9 cellular contexts compared by ENCODE assay signal in genomic region chr12:54300732-54301427, GRCh38. TPM values are rescaled to one million over a fixed set of nuclear protein-coding genes. Genes with fewer than 3 reads are reported as not detected.
DNase-seq lines count a peak whose midpoint lies in the region; ATAC-seq, FAIRE-seq and TF ChIP-seq lines count a peak whose summit lies in the region.
"Had no signal": no experiment of that assay in that cellular context is flagged by ENCODE, and none has a peak within 500 bp of the region (broad histone marks: within the 10 kb centered on the region; RNA-seq: fewer than 3 reads in every experiment).

TSS of gene NFE2 (minus strand) at chr12:54301015. CDS start at chr12:54295248, 5,767 bp downstream.

- H3K27me3 Mint-ChIP-seq in CD4-positive, alpha-beta memory T cell, result peaks cover 24 to 45% of the 10 kb centered on the region in 2 donors

- no peak for TF ChIP-seq RAD21 in HepG2 (CRISPR knock-in tag; IDR thresholded peaks at IDR 0.05)

- TF ChIP-seq POLR2A in HepG2 (IDR thresholded peaks at IDR 0.05; ENCODE audit: insufficient read depth in 1 of 2, low read depth in 2 of 2, low read length in 2 of 2) (peak; percentile 51 to 72), suprapubic skin (IDR thresholded peaks at IDR 0.05) (no peak)

- H3K27ac Mint-ChIP-seq in CD4-positive, alpha-beta memory T cell, result no peak within 1 kb of the TSS

- TF ChIP-seq EP300 in HepG2 (IDR thresholded peaks at IDR 0.05; ENCODE audit: low read depth in 2 of 2, low read length in 2 of 2) (no peak; a peak in 1 of 4 replicates), HepG2 (CRISPR knock-in tag; IDR thresholded peaks at IDR 0.05; ENCODE audit: borderline replicate concordance) (no peak), suprapubic skin (IDR thresholded peaks at IDR 0.05) (no peak)

- H3K4me3 ChIP-seq in CD4-positive, alpha-beta memory T cell (ENCODE audit: low read length in 2 of 2), result no peak within 1 kb of the TSS
- H3K4me3 ChIP-seq in HUES64 (ENCODE audit: low read length) (peak within 1 kb of the TSS; percentile 54), choroid plexus epithelial cell (ENCODE audit: low read depth, low read length) (peak within 1 kb of the TSS; percentile 36), HepG2 (replicated peaks in 1 of 3; ENCODE audit: insufficient read depth in 1 of 3, low read depth in 2 of 3, low read length in 3 of 3) (peak within 1 kb of the TSS; percentile 56 to 78 (median 63)), suprapubic skin (peak within 1 kb of the TSS; percentile 18)

- no peaks in the 10 kb centered on the region for H3K9me3 Mint-ChIP-seq in CD4-positive, alpha-beta memory T cell

- H3K4me3 Mint-ChIP-seq in CD4-positive, alpha-beta memory T cell, result peak within 1 kb of the TSS in 7 of 8 donors; percentile 24 to 69 (median 45)

- H3K4me1 Mint-ChIP-seq in CD4-positive, alpha-beta memory T cell, result peaks cover 9 to 39% (median 22%) of the 10 kb centered on the region in 4 donors

- 2% methylated on average over 24 of the region's 26 CpGs for WGBS in HUES64
- 2% methylated on average over 16 of the region's 26 CpGs for WGBS in HepG2 (ENCODE audit: low lambda C conversion rate)
- 17% methylated on average over 17 of the region's 26 CpGs for WGBS in suprapubic skin

- peak within 1 kb of the TSS; percentile 76 for H2AFZ ChIP-seq in HepG2 (ENCODE audit: low read length)

- no peaks in the 10 kb centered on the region for H3K36me3 Mint-ChIP-seq in CD4-positive, alpha-beta memory T cell

- H3K27ac ChIP-seq in CD4-positive, alpha-beta memory T cell (ENCODE audit: low read depth, low read length), result no peak within 1 kb of the TSS
- H3K27ac ChIP-seq in HUES64 (ENCODE audit: low read depth, low read length) (peak within 1 kb of the TSS; percentile 94), HepG2 (ENCODE audit: extremely low read length, insufficient read depth, low read length) (peak within 1 kb of the TSS; percentile 91), suprapubic skin (no peak within 1 kb of the TSS)

- H3K9ac ChIP-seq in HUES64 (ENCODE audit: low read depth, low read length) (peak within 1 kb of the TSS; percentile 76), HepG2 (ENCODE audit: insufficient read depth, low read depth, low read length) (peak within 1 kb of the TSS; percentile 79)

- peaks cover 27% of the 10 kb centered on the region for H3K4me1 ChIP-seq in CD4-positive, alpha-beta memory T cell (ENCODE audit: insufficient read depth, low read length)
- H3K4me1 ChIP-seq in HUES64 (ENCODE audit: insufficient read depth, low read length) (peaks cover 44% of the 10 kb centered on the region), HepG2 (ENCODE audit: insufficient read depth, low read length) (peaks cover 82% of the 10 kb centered on the region), suprapubic skin (peaks cover 28% of the 10 kb centered on the region)

- H3K27me3 ChIP-seq in CD4-positive, alpha-beta memory T cell (ENCODE audit: insufficient read depth, low read length), result peaks cover 19% of the 10 kb centered on the region
- H3K27me3 ChIP-seq in HUES64 (ENCODE audit: insufficient read depth, low read length) (no peaks in the 10 kb centered on the region; the same call in 1 of the 2 replicates), HepG2 (ENCODE audit: control insufficient read depth in 1 of 2, insufficient read depth in 2 of 2, low read length in 2 of 2) (no peaks in the 10 kb centered on the region), suprapubic skin (peaks cover 5% of the 10 kb centered on the region)

- no peak for FAIRE-seq in HepG2 (lab: Jason Lieb, UNC)

- ATAC-seq in SK-N-SH treated with all-trans-retinoic acid at 6 μM for 48 hours (peak; percentile 98), HepG2 (peak; percentile 87), HG03354 (IDR thresholded peaks at IDR 0.05; ENCODE audit: poor library complexity, severe bottlenecking, unreplicated experiment) (no peak)

- intact Hi-C loops in CD4-positive, alpha-beta memory T cell (cut with micrococcal nuclease), result no loop called here
- intact Hi-C loops in HepG2 (cut with micrococcal nuclease; ENCODE audit: unreplicated experiment), result no loop called here

- peak within 1 kb of the TSS; percentile 97 for H3K4me2 ChIP-seq in HepG2 (ENCODE audit: low read depth, low read length)

- TF ChIP-seq CTCF in choroid plexus epithelial cell (conservative IDR thresholded peaks at IDR 0.05; ENCODE audit: low read depth, low read length) (no peak), HepG2 (CRISPR knock-in tag; IDR thresholded peaks at IDR 0.05) (no peak; the same call in 1 of the 2 replicates), suprapubic skin (IDR thresholded peaks at IDR 0.05) (no peak)

- no peaks in the 10 kb centered on the region for H4K20me1 ChIP-seq in HepG2 (ENCODE audit: insufficient read depth, low read length)

- H3K9me3 ChIP-seq in CD4-positive, alpha-beta memory T cell (ENCODE audit: control insufficient read depth in 1 of 2, low read length in 2 of 2), result no peaks in the 10 kb centered on the region
- H3K9me3 ChIP-seq in HUES64 (ENCODE audit: insufficient read depth, low read depth, low read length) (no peaks in the 10 kb centered on the region), HepG2 (ENCODE audit: low read length) (no peaks in the 10 kb centered on the region), suprapubic skin (no peaks in the 10 kb centered on the region)

- in situ Hi-C loops in HepG2 (cut with HindIII; ENCODE audit: extremely low pct_ligation_motif_present, low pct_unique_long_range_greater_than_20kb), result no loop called here

- POLR2A ChIA-PET in CD4-positive, alpha-beta memory T cell (lab: Charles Lee; ENCODE audit: partially characterized antibody), result interaction anchor here (1.6 to 4.5 kb wide), 3 partner anchors 9 to 24 kb away, joined by 5 to 16 read pairs (median 12); partner anchors contain the start of genes CBX5, COPZ1 and HNRNPA1
- POLR2A ChIA-PET in HepG2 (lab: Yijun Ruan, JAX), result interaction anchor here (0.6 to 14.6 kb wide), 10 partner anchors 9 to 58 kb away, joined by 3 to 176 read pairs (median 10); partner anchors contain the start of genes CBX5, COPZ1 and HNRNPA1

- CTCF ChIA-PET in CD4-positive, alpha-beta memory T cell (lab: Charles Lee; ENCODE audit: partially characterized antibody), result interaction anchor here (1.5 to 2.2 kb wide), 3 partner anchors 10 to 45 kb away, joined by 3 to 8 read pairs (median 3); partner anchors contain the start of gene COPZ1
- CTCF ChIA-PET in HepG2 (lab: Yijun Ruan, JAX; ENCODE audit: low intra/inter-chr PET ratio, low total read pairs), result no interaction called here

- no TSS peak for BruUV-seq in HepG2 (replicated peaks; lab: Mats Ljungman, UMichigan)

- H3K36me3 ChIP-seq in CD4-positive, alpha-beta memory T cell (ENCODE audit: insufficient read depth, low read length), result no peaks in the 10 kb centered on the region
- no peaks in the 10 kb centered on the region for H3K36me3 ChIP-seq in HUES64 (ENCODE audit: insufficient read depth, low read length)
- no peaks in the 10 kb centered on the region for H3K36me3 ChIP-seq in HepG2 (replicated peaks in 1 of 2; ENCODE audit: control insufficient read depth in 1 of 2, insufficient read depth in 2 of 2, low read length in 2 of 2)
- H3K36me3 ChIP-seq in suprapubic skin, result no peaks in the 10 kb centered on the region

- H3K79me2 ChIP-seq in HepG2 (ENCODE audit: insufficient read depth, low read length), result peaks cover 4% of the 10 kb centered on the region

- peak in 1 of 5 donors; percentile 37 for DNase-seq in CD4-positive, alpha-beta memory T cell
- DNase-seq in choroid plexus epithelial cell (ENCODE audit: low read depth) (peak; percentile 74), HepG2 (ENCODE audit: low spot score) (peak; percentile 58), suprapubic skin (ENCODE audit: low spot score in 2 of 2) (peak in 1 of 2 donors; percentile 84), NCI-H446 (lab: John Stamatoyannopoulos, UW) (no peak)

TF ChIP-seq in SK-N-SH treated with all-trans-retinoic acid at 6 μM for 48 hours, 23 proteins besides CTCF, POLR2A, EP300 and RAD21 (continues in another document):
- TF ChIP-seq ARNTL (CRISPR knock-in tag; IDR thresholded peaks at IDR 0.05; ENCODE audit: borderline replicate concordance, low read depth) (no peak), ZNF565 (CRISPR knock-in tag; conservative IDR thresholded peaks at IDR 0.05; ENCODE audit: low read depth) (no peak), SNAI2 (CRISPR knock-in tag; IDR thresholded peaks at IDR 0.05) (no peak), TOX (CRISPR knock-in tag; IDR thresholded peaks at IDR 0.05; ENCODE audit: borderline replicate concordance) (no peak)

TF ChIP-seq in HepG2, 621 proteins besides CTCF, POLR2A, EP300 and RAD21 (continues in another document):
- peak; percentile 54; the same call in 1 of the 2 replicates for TF ChIP-seq TAF1 (CRISPR knock-in tag; IDR thresholded peaks at IDR 0.05)
- TF ChIP-seq GABPA (IDR thresholded peaks at IDR 0.05; ENCODE audit: low read depth, low read length), result no peak
- TF ChIP-seq GABPA (CRISPR knock-in tag; IDR thresholded peaks at IDR 0.05; ENCODE audit: low read depth), result no peak
- 0 out of 2 replicates have a peak, but pooled peaks have one; percentile 7 for TF ChIP-seq FOXK1 (CRISPR knock-in tag; IDR thresholded peaks at IDR 0.05; ENCODE audit: borderline replicate concordance, low read depth)
- no peak for TF ChIP-seq CC2D1A (CRISPR knock-in tag; IDR thresholded peaks at IDR 0.05)
- no peak for TF ChIP-seq ZNF563 (CRISPR knock-in tag; IDR thresholded peaks at IDR 0.05)

RNA-seq across cellular contexts. Expression of gene NFE2, which starts in this region (rescaled TPM):
- total RNA-seq in CD4-positive, alpha-beta memory T cell, result not detected
- polyA plus RNA-seq in CD4-positive, alpha-beta memory T cell, result under 1 TPM in 1 of 2 donors, not detected in 1; 0.25 TPM
- 1.3 TPM for polyA plus RNA-seq in HUES64 (2013, experiment 1 of 2)
- 2.3 TPM for polyA plus RNA-seq in HUES64 (2013, experiment 2 of 2)
- total RNA-seq in HepG2 (2016; rRNA removed; fragmentation: Illumina TruSeq; extraction: Trizol) (7.8 and 8.5 TPM in 2 replicates), suprapubic skin (1 to 10 TPM; 1.4 to 8.6 (median 6.3) TPM)
- 2.9 and 3.4 TPM in 2 replicates for total RNA-seq in HepG2 (2016; cell fraction: cytosol; rRNA removed; fragmentation: Illumina TruSeq; extraction: Trizol; ENCODE audit: low read depth)
- total RNA-seq in HepG2 (2016; cell fraction: insoluble cytoplasmic fraction; rRNA removed; fragmentation: Illumina TruSeq; extraction: Trizol), result 7.5 and 8.1 TPM in 2 replicates
- total RNA-seq in HepG2 (2016; cell fraction: membrane; rRNA removed; fragmentation: Illumina TruSeq; extraction: Trizol), result 6.2 and 6.6 TPM in 2 replicates
- total RNA-seq in HepG2 (2016; cell fraction: nucleus; rRNA removed; fragmentation: Illumina TruSeq; extraction: Trizol), result 5.7 and 6.3 TPM in 2 replicates
- 4.1 and 4.5 TPM in 2 replicates for polyA plus RNA-seq in HepG2 (2011; rRNA removed)
- 2.5 and 3.0 TPM in 2 replicates for polyA plus RNA-seq in HepG2 (2011; cell fraction: cytosol; rRNA removed)
- polyA plus RNA-seq in HepG2 (2011; cell fraction: nucleus; rRNA removed), result 3.5 and 3.8 TPM in 2 replicates
- 1.3 and 1.8 TPM in 2 replicates for polyA plus RNA-seq in HepG2 (2012)
- 1.9 and 3.1 TPM in 2 replicates for polyA plus RNA-seq in HepG2 (2016; cell fraction: cytosol; fragmentation: Illumina TruSeq; extraction: Trizol; ENCODE audit: low read depth)
- 10.3 and 10.9 TPM in 2 replicates for polyA plus RNA-seq in HepG2 (2016; cell fraction: insoluble cytoplasmic fraction; fragmentation: Illumina TruSeq; extraction: Trizol; ENCODE audit: low read depth)
- 3.7 and 4.5 TPM in 2 replicates for polyA plus RNA-seq in HepG2 (2016; cell fraction: membrane; fragmentation: Illumina TruSeq; extraction: Trizol; ENCODE audit: low read depth)
- polyA plus RNA-seq in HepG2 (2016; cell fraction: nucleus; fragmentation: Illumina TruSeq; extraction: Trizol; ENCODE audit: insufficient read depth, low read depth), result 11.6 and 14.3 TPM in 2 replicates
- 1.7 and 3.8 TPM in 2 replicates for polyA minus RNA-seq in HepG2 (2011; rRNA and poly(A)+ RNA removed; ENCODE audit: low replicate concordance)
- 0.49 and 2.3 TPM in 2 replicates for polyA minus RNA-seq in HepG2 (2011; cell fraction: cytosol; rRNA and poly(A)+ RNA removed)
- 1.0 and 1.7 TPM in 2 replicates for polyA minus RNA-seq in HepG2 (2011; cell fraction: nucleus; rRNA and poly(A)+ RNA removed)
- total RNA-seq: lung microvascular endothelial cell had no signal

Comparison
In these comparisons a context has a peak if more than half of its experiments do, and no peak if none do; other contexts are left out.
1. DNase-seq: peak in choroid plexus epithelial cell (single experiment) and HepG2 (single experiment); none in NCI-H446 (0 of 2).
2. H3K27ac ChIP-seq: peak in HUES64 (single experiment) and HepG2 (single experiment); none in CD4-positive, alpha-beta memory T cell (single experiment) and suprapubic skin (single experiment).
3. H3K4me3 ChIP-seq: peak in HUES64 (single experiment), choroid plexus epithelial cell (single experiment), HepG2 (3 of 3) and suprapubic skin (single experiment); none in CD4-positive, alpha-beta memory T cell (0 of 2).
4. POLR2A ChIP-seq: peak in HepG2 (2 of 2); none in suprapubic skin (0 of 2).